Comparison of ENCODE assay signal across 16 cellular contexts in the genomic region with DNA sequence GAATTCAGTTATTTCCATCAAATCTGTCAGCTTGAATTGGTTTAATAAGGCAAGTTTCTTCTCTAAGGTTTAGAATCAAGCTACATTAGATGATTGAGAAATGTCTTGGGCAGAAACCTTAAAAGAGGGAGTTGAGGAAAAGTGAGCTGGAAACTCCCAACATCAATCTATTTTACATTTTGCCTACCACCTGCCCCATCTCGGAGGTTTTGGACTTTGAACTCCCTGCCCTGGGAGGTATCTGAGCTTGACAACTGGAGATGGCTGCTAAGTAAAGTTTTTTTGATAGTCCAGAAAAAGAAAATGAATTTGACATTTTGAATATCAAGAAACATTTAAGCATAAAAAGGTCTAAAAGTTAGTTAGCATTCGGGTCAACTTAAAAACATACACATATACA.
"Had no signal": no experiment of that assay in that cellular context is flagged by ENCODE, and none has a peak within 500 bp of the region (broad histone marks: within the 10 kb centered on the region; RNA-seq: fewer than 3 reads in every experiment).

No MANE protein-coding gene starts in this region.

- H3K36me3 ChIP-seq: heart right ventricle, left ventricle myocardium inferior, lower lobe of right lung, right atrium auricular region, sigmoid colon, stomach, thoracic aorta, transverse colon had no signal

- DNase-seq: effector memory CD4-positive, alpha-beta T cell; heart right ventricle; left ventricle myocardium inferior; lower lobe of right lung; naive B cell; occipital lobe; sigmoid colon; stimulated activated CD4-positive, alpha-beta T cell treated with anti-CD3 and anti-CD28 coated beads, Interleukin-12 subunit alpha, Interleukin-12 subunit beta, amount 100 ng/mL, for 4 hours; stimulated activated naive CD4-positive, alpha-beta T cell; stomach; substantia nigra; transverse colon had no signal

- H3K27me3 ChIP-seq: heart right ventricle, right atrium auricular region, sigmoid colon, stomach, transverse colon had no signal

- H3K27ac ChIP-seq: heart right ventricle, left ventricle myocardium inferior, lower lobe of right lung, right atrium auricular region, skin epidermis, stomach, thoracic aorta had no signal

- H3K4me3 ChIP-seq: heart right ventricle, left ventricle myocardium inferior, lower lobe of right lung, right atrium auricular region, sigmoid colon, skin epidermis, stomach, thoracic aorta, transverse colon had no signal

- H3K9me3 ChIP-seq: heart right ventricle, left ventricle myocardium inferior, lower lobe of right lung, right atrium auricular region, sigmoid colon, stomach, thoracic aorta, transverse colon had no signal

- ATAC-seq: esophagus mucosa, heart right ventricle, lower lobe of right lung had no signal
